In the genomic region with DNA sequence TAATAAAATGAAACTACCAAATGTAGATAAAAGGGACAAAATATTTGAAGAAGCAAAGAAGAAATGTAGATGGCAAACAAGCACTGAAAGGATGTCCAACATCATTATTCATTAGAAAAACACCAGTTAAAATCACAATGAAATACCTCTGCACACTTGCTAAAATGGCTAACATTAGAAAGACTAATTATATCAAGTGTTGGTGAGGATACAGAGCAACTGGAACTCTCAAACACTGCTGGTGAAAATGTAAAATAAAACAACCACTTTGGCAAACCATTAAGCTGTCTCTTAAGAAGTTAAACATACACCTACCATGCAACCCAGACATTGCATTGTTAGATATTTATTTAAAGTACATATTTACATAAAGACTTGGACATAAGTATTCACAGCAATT, we compare ENCODE assay signal across 31 cellular contexts.
"Had no signal": no experiment of that assay in that cellular context is flagged by ENCODE, and none has a peak within 500 bp of the region (broad histone marks: within the 10 kb centered on the region; RNA-seq: fewer than 3 reads in every experiment).

No MANE protein-coding gene starts in this region.

- H3K4me1 ChIP-seq: colonic mucosa had no signal

- H3K27me3 ChIP-seq: ascending aorta, cardiac muscle cell, colonic mucosa had no signal

- DNase-seq: activated CD4-positive, alpha-beta memory T cell treated with anti-CD3 and anti-CD28 coated beads, Interleukin-2, amount 10 ng/mL, durations not matched to agents 7 days and 5 days; activated CD4-positive, alpha-beta T cell treated with anti-CD3 and anti-CD28 coated beads for 1 hour; activated CD4-positive, alpha-beta T cell treated with anti-CD3 and anti-CD28 coated beads for 36 hours; activated CD4-positive, alpha-beta T cell treated with anti-CD3 and anti-CD28 coated beads for 48 hours; activated CD4-positive, alpha-beta T cell treated with anti-CD3 and anti-CD28 coated beads, Interleukin-2, amount 10 ng/mL, durations not matched to agents 7 days and 5 days; activated CD4-positive, alpha-beta T cell treated with anti-CD3 and anti-CD28 coated beads, Interleukin-2, amount 50 U/mL, for 48 hours; activated CD4-positive, CD25-positive, alpha-beta regulatory T cell; activated CD8-positive, alpha-beta memory T cell treated with anti-CD3 and anti-CD28 coated beads, Interleukin-2, amount 50 U/mL, for 4 hours; activated gamma-delta T cell; activated naive CD4-positive, alpha-beta T cell treated with anti-CD3 and anti-CD28 coated beads for 36 hours; activated naive CD4-positive, alpha-beta T cell treated with anti-CD3 and anti-CD28 coated beads, Interleukin-2, amount 50 U/mL, for 16 hours; activated naive CD8-positive, alpha-beta T cell treated with anti-CD3 and anti-CD28 coated beads for 36 hours; activated T-cell treated with anti-CD3 and anti-CD28 coated beads for 4 hours; activated T-cell treated with anti-CD3 and anti-CD28 coated beads, Interleukin-2, amount 50 U/mL, for 1 hour; activated T-cell treated with anti-CD3 and anti-CD28 coated beads, Interleukin-2, amount 50 U/mL, for 4 hours; activated T-cell treated with anti-CD3 and anti-CD28 coated beads, Interleukin-2, amount 50 U/mL, for 72 hours; amygdala; anterior cingulate cortex; caudate nucleus; cerebellar nuclear complex; colonic mucosa; T-helper 2 cell; T-helper 9 cell had no signal

- H3K27ac ChIP-seq: ascending aorta, cardiac muscle cell, colonic mucosa, VCaP had no signal

- ATAC-seq: activated CD4-positive, alpha-beta T cell treated with anti-CD3 and anti-CD28 coated beads for 36 hours; activated CD4-positive, CD25-positive, alpha-beta regulatory T cell treated with anti-CD3 and anti-CD28 coated beads, Interleukin-2, amount 50 U/mL, for 24 hours; activated naive CD4-positive, alpha-beta T cell treated with anti-CD3 and anti-CD28 coated beads, Interleukin-2, amount 50 U/mL, for 72 hours; activated T-cell treated with anti-CD3 and anti-CD28 coated beads, Interleukin-2, amount 50 U/mL, for 4 hours; activated T-cell treated with anti-CD3 and anti-CD28 coated beads, Interleukin-2, amount 50 U/mL, for 72 hours; activated T-helper 17 cell treated with anti-CD3 and anti-CD28 coated beads, Interleukin-2, amount 50 U/mL, for 72 hours had no signal

- H3K36me3 ChIP-seq: ascending aorta, cardiac muscle cell, colonic mucosa had no signal

- H3K4me3 ChIP-seq: ascending aorta, cardiac muscle cell, colonic mucosa had no signal

- H3K9me3 ChIP-seq: colonic mucosa had no signal

- FAIRE-seq: bronchial epithelial cell, TTC549 had no signal
